Comparison of ENCODE assay signal across 8 cellular contexts in genomic region chr1:23558140-23558871, GRCh38. TPM values are rescaled to one million over a fixed set of nuclear protein-coding genes. Genes with fewer than 3 reads are reported as not detected.
DNase-seq lines count a peak whose midpoint lies in the region; ATAC-seq and TF ChIP-seq lines count a peak whose summit lies in the region.

No MANE protein-coding gene starts in this region.

- H3K4me1 ChIP-seq in thymus (ENCODE audit: control insufficient read depth, insufficient read depth, low read length): peaks cover 60% of the 10 kb centered on the region

- no peak for DNase-seq in CD14-positive monocyte (ENCODE audit: low spot score)
- peak; percentile 16 for DNase-seq in HT-29 (ENCODE audit: low spot score)
- DNase-seq in SW 1271 (lab: John Stamatoyannopoulos, UW): peak; percentile 52 to 64
- DNase-seq in choroid plexus epithelial cell (ENCODE audit: low read depth): peak; percentile 47
- DNase-seq in lung microvascular endothelial cell (ENCODE audit: low read depth in 2 of 2): peak; percentile 70 to 74
- DNase-seq in activated CD4-positive, CD25-positive, alpha-beta regulatory T cell (lab: John Stamatoyannopoulos, UW): no peak

- peaks cover 0 to 15% of the 10 kb centered on the region in 2 donors for H3K36me3 Mint-ChIP-seq in CD14-positive monocyte

- H3K27ac Mint-ChIP-seq in CD14-positive monocyte: peak overlapping the region in 4 of 7 donors; percentile 69 to 97 (median 84)

- 2% methylated on average over 34 of the region's 34 CpGs for WGBS in thymus

- H3K27ac ChIP-seq in thymus (ENCODE audit: low read depth): peak overlapping the region; percentile 95

- peaks cover 76 to 89% (median 86%) of the 10 kb centered on the region in 3 donors for H3K27me3 Mint-ChIP-seq in CD14-positive monocyte (ENCODE audit: low read depth in 3 of 3)

- no peaks in the 10 kb centered on the region for H3K9me3 ChIP-seq in thymus (ENCODE audit: control insufficient read depth)

- H3K9me3 Mint-ChIP-seq in CD14-positive monocyte: peaks cover 0 to 18% (median 10%) of the 10 kb centered on the region in 7 donors

- H3K4me3 ChIP-seq in choroid plexus epithelial cell (ENCODE audit: low read depth, low read length) (peak overlapping the region; percentile 91), thymus (ENCODE audit: low read length) (peak overlapping the region; percentile 70)

- no peaks in the 10 kb centered on the region for H3K36me3 ChIP-seq in thymus (ENCODE audit: control insufficient read depth, insufficient read depth)

- peaks cover 6% of the 10 kb centered on the region for H3K27me3 ChIP-seq in thymus (ENCODE audit: control insufficient read depth, insufficient read depth)

- peaks cover 70% of the 10 kb centered on the region for H3K4me1 Mint-ChIP-seq in CD14-positive monocyte

- no peak for TF ChIP-seq CTCF in CD14-positive monocyte (IDR thresholded peaks at IDR 0.05)
- no peak for TF ChIP-seq CTCF in choroid plexus epithelial cell (conservative IDR thresholded peaks at IDR 0.05; ENCODE audit: low read depth, low read length)

- ATAC-seq in HG03175 (IDR thresholded peaks at IDR 0.05; ENCODE audit: unreplicated experiment): no peak

- H3K4me3 Mint-ChIP-seq in CD14-positive monocyte: peak overlapping the region; percentile 85 to 94

- intact Hi-C loops in CD14-positive monocyte (cut with micrococcal nuclease): loop anchor here (5.0 to 10.0 kb wide), 3 partner anchors 34 to 196 kb away; partner anchors contain the start of gene ELOA (in 1 of the 2)

RNA-seq across cellular contexts. Expression of gene ID3, which starts 1.0 kb away (rescaled TPM):
- polyA plus RNA-seq in CD14-positive monocyte: 1 to 10 TPM; 1.1 to 2.5 TPM
- 1.3 and 3.4 TPM in 2 replicates for total RNA-seq in HT-29 (2014; rRNA removed; shearing (Covaris generic))
- 479 and 520 TPM in 2 replicates for total RNA-seq in lung microvascular endothelial cell
- polyA plus RNA-seq in thymus: 131 TPM

RNA-seq across cellular contexts. Expression of gene E2F2, which starts 27.3 kb away (rescaled TPM):
- polyA plus RNA-seq in CD14-positive monocyte: 1 to 10 TPM in 1 of 2 donors, under 1 TPM in 1; 0.24 to 1.8 TPM
- 4.7 TPM in 2 replicates for total RNA-seq in HT-29 (2014; rRNA removed; shearing (Covaris generic))
- total RNA-seq in lung microvascular endothelial cell: 0.40 and 0.87 TPM in 2 replicates
- polyA plus RNA-seq in thymus: 2.0 TPM

Comparison
In these comparisons a context has a peak if more than half of its experiments do, and no peak if none do; other contexts are left out.
1. DNase-seq: peak in HT-29 (single experiment), SW 1271 (2 of 2), choroid plexus epithelial cell (single experiment) and lung microvascular endothelial cell (2 of 2); none in CD14-positive monocyte (single experiment) and activated CD4-positive, CD25-positive, alpha-beta regulatory T cell (0 of 4).
2. RNA of gene ID3, which starts 1.0 kb away (total RNA-seq): 479 to 520 TPM in lung microvascular endothelial cell; 1.3 to 3.4 TPM in HT-29; every median in the first group is over 100 times any median in the second.